ENCODE assay signal across 10 cellular contexts in the genomic region with DNA sequence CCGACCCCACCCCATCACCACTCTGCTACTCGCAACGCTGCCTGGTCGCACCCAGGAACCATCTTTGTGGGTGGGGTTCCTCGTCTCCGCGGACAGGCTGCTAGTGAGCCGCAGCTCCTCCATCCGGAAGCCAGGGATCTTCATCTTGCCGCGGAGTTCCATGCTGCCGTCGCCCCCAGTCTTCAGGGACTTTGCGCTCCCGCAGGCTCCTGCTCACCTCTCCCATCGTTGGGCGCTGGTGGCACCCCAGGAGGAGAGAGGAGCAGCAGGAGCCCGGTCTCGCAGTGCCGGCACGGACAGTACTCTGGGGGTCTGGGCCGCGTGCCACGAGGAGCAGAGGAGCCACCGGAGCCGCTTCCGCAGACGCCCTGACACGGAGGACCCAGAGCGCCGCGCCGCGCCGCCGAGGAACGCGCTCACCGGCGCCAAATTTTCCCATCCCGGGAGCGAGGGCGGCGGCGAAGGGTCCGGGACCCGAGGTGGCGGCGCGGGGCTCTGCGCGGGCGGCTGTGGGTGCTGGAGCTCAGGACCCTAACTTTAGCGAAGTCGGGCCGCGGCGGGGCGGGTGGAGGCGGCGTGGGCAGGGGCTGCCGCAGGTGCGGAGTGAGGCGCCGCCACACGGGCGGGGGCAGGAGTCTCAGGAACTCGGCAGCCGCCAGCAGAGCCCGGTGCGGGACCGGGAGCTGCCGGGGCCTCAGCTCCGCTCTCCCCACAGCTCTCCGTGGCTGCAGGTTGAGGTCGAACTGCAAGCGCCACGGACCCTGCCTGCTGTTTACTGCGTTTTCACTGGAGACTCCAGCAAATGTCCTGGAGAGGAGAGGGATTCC.
DNase-seq lines count a peak whose midpoint lies in the region; ATAC-seq and TF ChIP-seq lines count a peak whose summit lies in the region.
"Had no signal": no experiment of that assay in that cellular context is flagged by ENCODE, and none has a peak within 500 bp of the region (broad histone marks: within the 10 kb centered on the region; RNA-seq: fewer than 3 reads in every experiment).

No MANE protein-coding gene starts in this region.

- TF ChIP-seq POLR2A in lower leg skin (IDR thresholded peaks at IDR 0.05) (no peak), transverse colon (IDR thresholded peaks at IDR 0.05) (no peak)

- peaks cover 33% of the 10 kb centered on the region for H3K27me3 ChIP-seq in transverse colon

- H3K4me1 ChIP-seq in transverse colon = peaks cover 0 to 11% (median 5%) of the 10 kb centered on the region in 4 donors
- H3K4me1 ChIP-seq: SJSA1 had no signal

- intact Hi-C loops in lower leg skin (cut with DNase I; ENCODE audit: low total_unique reads) = no loop called here
- intact Hi-C loops in transverse colon (cut with DNase I; ENCODE audit: low total_unique reads) = no loop called here

- TF ChIP-seq CTCF in HFF-Myc (IDR thresholded peaks at IDR 0.05; ENCODE audit: low read depth, low read length, missing control alignments) = no peak
- TF ChIP-seq CTCF in lower leg skin (IDR thresholded peaks at IDR 0.05) = no peak
- TF ChIP-seq CTCF in transverse colon (IDR thresholded peaks at IDR 0.05) = no peak

- no peaks in the 10 kb centered on the region for H3K9me3 ChIP-seq in transverse colon
- H3K9me3 ChIP-seq: SJSA1 had no signal

- no peak for ATAC-seq in HG02852 (IDR thresholded peaks at IDR 0.05; ENCODE audit: unreplicated experiment)
- no peak for ATAC-seq in HG03095 (IDR thresholded peaks at IDR 0.05; ENCODE audit: unreplicated experiment)

- H3K4me3 ChIP-seq in HFF-Myc (replicated peaks; ENCODE audit: low read depth, low read length) (peak overlapping the region; percentile 21), lower leg skin (ENCODE audit: low read depth, poor library complexity, severe bottlenecking) (peak overlapping the region; percentile 14), transverse colon (peak overlapping the region; percentile 13 to 52 (median 32))
- H3K4me3 ChIP-seq: SJSA1 had no signal

- no peak for TF ChIP-seq EP300 in transverse colon (IDR thresholded peaks at IDR 0.05; ENCODE audit: low read depth)

- 2 to 3% methylated on average over 33 to 39 of the region's 79 CpGs for whole genome bisulfite sequencing in lower leg skin, 2 donors
- 3 to 14% methylated on average over 6 to 47 of the region's 79 CpGs for WGBS in transverse colon (ENCODE audit: low coverage in 1 of 2), 2 donors

- H3K27ac ChIP-seq in cingulate gyrus (ENCODE audit: low read depth, low read length) (peak overlapping the region; percentile 4), transverse colon (no peak overlapping the region)
- H3K27ac ChIP-seq: SJSA1 had no signal

- H3K36me3 ChIP-seq in transverse colon = no peaks in the 10 kb centered on the region
- H3K36me3 ChIP-seq: SJSA1 had no signal

- DNase-seq in HFF-Myc (ENCODE audit: extremely low read depth, low read depth) = no peak
- no peak for DNase-seq in lower leg skin (ENCODE audit: low spot score in 2 of 2)
- peak; percentile 7 for DNase-seq in transverse colon
- DNase-seq in CD1c-positive myeloid dendritic cell (ENCODE audit: extremely low spot score) = no peak
- DNase-seq in activated CD4-positive, alpha-beta T cell treated with anti-CD3 and anti-CD28 coated beads, Interleukin-2, amount 50 U/mL, for 1 hour = no peak
- DNase-seq: IMR-90 had no signal

- in situ Hi-C loops in transverse colon (cut with MboI; ENCODE audit: low pct_ligation_motif_present in 1 of 4, low pct_unique_long_range_greater_than_20kb in 1 of 4, low sequenced_read_pairs in 3 of 4) = no loop called here
